23 cellular contexts compared by ENCODE assay signal in the genomic region with DNA sequence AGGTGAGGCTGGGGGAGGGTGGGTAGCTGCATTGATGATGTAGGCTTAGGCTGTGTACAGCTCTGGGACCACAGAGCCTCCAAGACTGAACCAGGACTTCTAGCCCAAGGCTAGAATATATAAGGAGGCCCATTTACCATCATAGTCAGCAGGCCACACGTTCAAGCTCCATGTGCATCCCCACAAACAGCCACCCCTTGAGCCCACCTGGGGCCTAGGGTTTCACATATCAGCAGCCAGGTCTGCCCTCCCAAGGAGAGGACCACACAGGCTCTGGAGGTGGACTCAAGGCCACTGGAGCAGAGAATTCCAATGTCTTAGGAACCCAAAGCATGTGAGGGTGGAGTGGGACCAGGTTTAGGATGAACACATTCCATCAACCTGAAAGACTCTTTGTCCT.
DNase-seq lines count a peak whose midpoint lies in the region; ATAC-seq and TF ChIP-seq lines count a peak whose summit lies in the region.
"Had no signal": no experiment of that assay in that cellular context is flagged by ENCODE, and none has a peak within 500 bp of the region (broad histone marks: within the 10 kb centered on the region; RNA-seq: fewer than 3 reads in every experiment).

No MANE protein-coding gene starts in this region.

- peak overlapping the region; percentile 17 for H2AK5ac ChIP-seq in mesenchymal stem cell (ENCODE audit: low read length, severe bottlenecking)

- no peak overlapping the region for H3K4me3 Mint-ChIP-seq in stimulated activated memory B cell treated with anti-CD40 and anti-IgM and Interleukin-4, amounts not matched to agents 10 μg/mL and 1 μg/mL and 100 μg/mL, for 72 hours
- H3K4me3 Mint-ChIP-seq: B cell; CD4-positive, alpha-beta T cell; CD8-positive, alpha-beta T cell had no signal

- H3K4me3 ChIP-seq in coronary artery (no peak overlapping the region), mesenchymal stem cell (ENCODE audit: insufficient read depth in 1 of 2, low read depth in 1 of 2, low read length in 2 of 2) (no peak overlapping the region)
- H3K4me3 ChIP-seq: BLaER1 treated with 17β-estradiol and CSF1 and Interleukin-3, amounts not matched to agents 10 nM and 100 nM; GM12878 had no signal

- no peaks in the 10 kb centered on the region for H3K9me3 Mint-ChIP-seq in stimulated activated memory B cell treated with anti-CD40 and anti-IgM and Interleukin-4, amounts not matched to agents 10 μg/mL and 1 μg/mL and 100 μg/mL, for 72 hours
- H3K9me3 Mint-ChIP-seq: CD4-positive, alpha-beta T cell; CD8-positive, alpha-beta T cell had no signal

- H3K4me2 ChIP-seq in mesenchymal stem cell (ENCODE audit: low read length, poor library complexity, severe bottlenecking) = no peak overlapping the region
- H3K4me2 ChIP-seq: BLaER1 treated with 17β-estradiol and CSF1 and Interleukin-3, amounts not matched to agents 10 nM and 100 nM had no signal

- H2AFZ ChIP-seq in mesenchymal stem cell (ENCODE audit: low read depth, low read length) = no peak overlapping the region

- peak overlapping the region in 1 of 2 experiments; percentile 15 for H2BK12ac ChIP-seq in mesenchymal stem cell (ENCODE audit: low read length in 2 of 2)

- 83% methylated on average over 1 of the region's 1 CpG for WGBS in mesenchymal stem cell

- no peak overlapping the region for H3K14ac ChIP-seq in mesenchymal stem cell (ENCODE audit: low read length in 2 of 2)

- no peak overlapping the region for H3K23ac ChIP-seq in mesenchymal stem cell (ENCODE audit: low read length in 2 of 2)

- H3K4me1 Mint-ChIP-seq in stimulated activated memory B cell treated with anti-CD40 and anti-IgM and Interleukin-4, amounts not matched to agents 10 μg/mL and 1 μg/mL and 100 μg/mL, for 72 hours = no peaks in the 10 kb centered on the region
- H3K4me1 Mint-ChIP-seq: B cell had no signal

- peak; percentile 62 for DNase-seq in coronary artery (ENCODE audit: low spot score)
- DNase-seq in mesenchymal stem cell = no peak
- DNase-seq in effector CD8-positive, alpha-beta T cell (lab: John Stamatoyannopoulos, UW) = no peak
- no peak for DNase-seq in DMS114 treated with DMSO at 0.1 percent for 48 hours (lab: John Stamatoyannopoulos, UW; ENCODE audit: unreplicated experiment)
- DNase-seq: 8988T; ACHN; AML-193; Caco-2; Calu3; CD4-positive, alpha-beta T cell; CD8-positive, alpha-beta T cell; DMS153; DMS53; DMS79; DND-41; EL; GDM1 had no signal

- no peak overlapping the region for H3K9ac ChIP-seq in mesenchymal stem cell (ENCODE audit: low read length)
- H3K9ac ChIP-seq: BLaER1 treated with 17β-estradiol and CSF1 and Interleukin-3, amounts not matched to agents 10 nM and 100 nM had no signal

- no peaks in the 10 kb centered on the region for H3K27me3 ChIP-seq in mesenchymal stem cell (ENCODE audit: control insufficient read depth in 1 of 2, insufficient read depth in 1 of 2, low read length in 2 of 2)

- H3K4me1 ChIP-seq in mesenchymal stem cell (ENCODE audit: control insufficient read depth, insufficient read depth, low read depth, low read length) = peaks cover 30% of the 10 kb centered on the region
- H3K4me1 ChIP-seq: BLaER1 treated with 17β-estradiol and CSF1 and Interleukin-3, amounts not matched to agents 10 nM and 100 nM had no signal

- no peaks in the 10 kb centered on the region for H3K36me3 ChIP-seq in mesenchymal stem cell (ENCODE audit: control insufficient read depth in 1 of 2, insufficient read depth in 2 of 2, low read depth in 1 of 2, low read length in 2 of 2)
- H3K36me3 ChIP-seq: BLaER1 treated with 17β-estradiol and CSF1 and Interleukin-3, amounts not matched to agents 10 nM and 100 nM had no signal

- no peaks in the 10 kb centered on the region for H3K36me3 Mint-ChIP-seq in stimulated activated memory B cell treated with anti-CD40 and anti-IgM and Interleukin-4, amounts not matched to agents 10 μg/mL and 1 μg/mL and 100 μg/mL, for 72 hours
- H3K36me3 Mint-ChIP-seq: CD8-positive, alpha-beta T cell had no signal

- no peak for TF ChIP-seq CTCF in coronary artery (IDR thresholded peaks at IDR 0.05)

- H3K79me1 ChIP-seq in mesenchymal stem cell (replicated peaks; ENCODE audit: low read length, poor library complexity, severe bottlenecking) = no peaks in the 10 kb centered on the region

- H2BK120ac ChIP-seq in mesenchymal stem cell (ENCODE audit: low read depth, low read length) = no peak overlapping the region

- no peaks in the 10 kb centered on the region for H3K9me3 ChIP-seq in mesenchymal stem cell (ENCODE audit: control insufficient read depth, low read length)
- H3K9me3 ChIP-seq: BLaER1 treated with 17β-estradiol and CSF1 and Interleukin-3, amounts not matched to agents 10 nM and 100 nM; Caco-2 had no signal

- H4K8ac ChIP-seq in mesenchymal stem cell (ENCODE audit: low read length) = no peak overlapping the region

- no peak overlapping the region for H3K27ac Mint-ChIP-seq in stimulated activated memory B cell treated with anti-CD40 and anti-IgM and Interleukin-4, amounts not matched to agents 10 μg/mL and 1 μg/mL and 100 μg/mL, for 72 hours
- H3K27ac Mint-ChIP-seq: B cell; CD4-positive, alpha-beta T cell; CD8-positive, alpha-beta T cell had no signal

- H3K4ac ChIP-seq in mesenchymal stem cell (ENCODE audit: low read depth in 1 of 2, low read length in 2 of 2) = no peak overlapping the region

- H3K18ac ChIP-seq in mesenchymal stem cell (ENCODE audit: low read depth in 1 of 2, low read length in 2 of 2) = no peak overlapping the region

- H2BK15ac ChIP-seq in mesenchymal stem cell (ENCODE audit: low read depth, poor library complexity, severe bottlenecking) = peak overlapping the region; percentile 49

- no peak overlapping the region for H2BK5ac ChIP-seq in mesenchymal stem cell (ENCODE audit: low read depth, low read length, poor library complexity, severe bottlenecking)

- no peaks in the 10 kb centered on the region for H3K27me3 Mint-ChIP-seq in stimulated activated memory B cell treated with anti-CD40 and anti-IgM and Interleukin-4, amounts not matched to agents 10 μg/mL and 1 μg/mL and 100 μg/mL, for 72 hours

- peak; percentile 17 for ATAC-seq in stimulated activated memory B cell treated with anti-CD40 and anti-IgM and Interleukin-4, amounts not matched to agents 10 μg/mL and 1 μg/mL and 100 μg/mL, for 72 hours
- ATAC-seq in GM21390 (IDR thresholded peaks at IDR 0.05; ENCODE audit: unreplicated experiment) = no peak
- ATAC-seq: CD8-positive, alpha-beta T cell; GM12878 had no signal

- no peak overlapping the region for H3K27ac ChIP-seq in coronary artery
- H3K27ac ChIP-seq in mesenchymal stem cell (ENCODE audit: low read length, poor library complexity, severe bottlenecking) = no peak overlapping the region
- H3K27ac ChIP-seq: BLaER1 treated with 17β-estradiol and CSF1 and Interleukin-3, amounts not matched to agents 10 nM and 100 nM; C4-2B had no signal

- peak overlapping the region; percentile 28 for H4K91ac ChIP-seq in mesenchymal stem cell (ENCODE audit: low read length)
